In the genomic region with DNA sequence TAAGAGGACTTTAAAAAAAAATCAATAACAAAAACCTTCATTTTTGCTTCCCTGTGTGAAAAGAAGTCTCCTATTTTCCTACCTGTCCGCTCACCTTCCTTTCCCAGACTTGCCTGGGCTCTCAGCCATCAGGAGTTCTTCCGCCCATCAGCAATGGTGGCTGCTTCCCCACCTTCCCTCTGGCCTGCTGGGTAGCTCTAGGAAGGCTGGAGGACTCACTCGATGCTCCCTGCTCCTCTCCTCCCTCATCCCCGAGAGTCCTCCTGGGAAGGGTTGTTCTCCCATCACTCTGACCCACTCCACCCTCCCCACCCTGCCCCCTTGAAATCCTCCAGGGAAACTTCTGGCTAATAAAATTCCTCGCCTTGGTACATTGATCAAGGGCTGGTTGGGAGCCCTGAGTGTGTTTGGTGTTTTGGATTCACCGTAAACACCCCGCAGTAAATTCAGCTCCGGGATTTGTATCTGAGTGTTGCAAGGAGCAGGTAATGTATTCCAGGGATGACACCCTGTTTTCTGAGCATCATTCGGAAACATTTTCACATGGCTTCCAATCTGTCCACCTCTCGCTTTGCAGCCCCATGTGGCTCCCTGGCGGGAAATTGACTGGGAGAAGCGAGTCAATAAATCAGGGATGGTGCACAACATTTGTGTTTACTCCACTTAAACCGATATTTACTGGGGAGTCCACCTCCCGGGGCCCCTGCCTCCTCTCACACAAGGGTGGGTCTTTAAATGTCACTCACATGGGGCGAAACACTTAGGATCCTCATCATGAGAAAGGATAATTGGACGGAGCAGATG, we compare ENCODE assay signal across 2 cellular contexts.
TF ChIP-seq lines count a peak whose summit lies in the region.

No MANE protein-coding gene starts in this region.

TF ChIP-seq in GM23338, 12 proteins besides CTCF, POLR2A, EP300 and RAD21 (continues in another document):
- no peak for TF ChIP-seq EZH2 (IDR thresholded peaks at IDR 0.05; ENCODE audit: low read depth, unreplicated experiment)
- no peak for TF ChIP-seq JUNB (IDR thresholded peaks at IDR 0.05; ENCODE audit: unreplicated experiment)
- TF ChIP-seq EZH2phosphoT487 (IDR thresholded peaks at IDR 0.05; ENCODE audit: unreplicated experiment): no peak
- no peak for TF ChIP-seq STAT1 (IDR thresholded peaks at IDR 0.05; ENCODE audit: unreplicated experiment)
- TF ChIP-seq ZNF114 (CRISPR knock-in tag; IDR thresholded peaks at IDR 0.05): no peak
- TF ChIP-seq, protein P1, sequence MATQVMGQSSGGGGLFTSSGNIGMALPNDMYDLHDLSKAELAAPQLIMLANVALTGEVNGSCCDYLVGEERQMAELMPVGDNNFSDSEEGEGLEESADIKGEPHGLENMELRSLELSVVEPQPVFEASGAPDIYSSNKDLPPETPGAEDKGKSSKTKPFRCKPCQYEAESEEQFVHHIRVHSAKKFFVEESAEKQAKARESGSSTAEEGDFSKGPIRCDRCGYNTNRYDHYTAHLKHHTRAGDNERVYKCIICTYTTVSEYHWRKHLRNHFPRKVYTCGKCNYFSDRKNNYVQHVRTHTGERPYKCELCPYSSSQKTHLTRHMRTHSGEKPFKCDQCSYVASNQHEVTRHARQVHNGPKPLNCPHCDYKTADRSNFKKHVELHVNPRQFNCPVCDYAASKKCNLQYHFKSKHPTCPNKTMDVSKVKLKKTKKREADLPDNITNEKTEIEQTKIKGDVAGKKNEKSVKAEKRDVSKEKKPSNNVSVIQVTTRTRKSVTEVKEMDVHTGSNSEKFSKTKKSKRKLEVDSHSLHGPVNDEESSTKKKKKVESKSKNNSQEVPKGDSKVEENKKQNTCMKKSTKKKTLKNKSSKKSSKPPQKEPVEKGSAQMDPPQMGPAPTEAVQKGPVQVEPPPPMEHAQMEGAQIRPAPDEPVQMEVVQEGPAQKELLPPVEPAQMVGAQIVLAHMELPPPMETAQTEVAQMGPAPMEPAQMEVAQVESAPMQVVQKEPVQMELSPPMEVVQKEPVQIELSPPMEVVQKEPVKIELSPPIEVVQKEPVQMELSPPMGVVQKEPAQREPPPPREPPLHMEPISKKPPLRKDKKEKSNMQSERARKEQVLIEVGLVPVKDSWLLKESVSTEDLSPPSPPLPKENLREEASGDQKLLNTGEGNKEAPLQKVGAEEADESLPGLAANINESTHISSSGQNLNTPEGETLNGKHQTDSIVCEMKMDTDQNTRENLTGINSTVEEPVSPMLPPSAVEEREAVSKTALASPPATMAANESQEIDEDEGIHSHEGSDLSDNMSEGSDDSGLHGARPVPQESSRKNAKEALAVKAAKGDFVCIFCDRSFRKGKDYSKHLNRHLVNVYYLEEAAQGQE (IDR thresholded peaks at IDR 0.05; ENCODE audit: unreplicated experiment): no peak
- no peak for TF ChIP-seq ZNF331 (CRISPR knock-in tag; IDR thresholded peaks at IDR 0.05; ENCODE audit: low read depth)
- no peak for TF ChIP-seq CREB1 (CRISPR knock-in tag; IDR thresholded peaks at IDR 0.05; ENCODE audit: low read depth)
- TF ChIP-seq NANOG (IDR thresholded peaks at IDR 0.05; ENCODE audit: borderline replicate concordance): no peak
- TF ChIP-seq ZNF462 (CRISPR knock-in tag; IDR thresholded peaks at IDR 0.05): no peak

TF ChIP-seq in HCT116, 20 proteins besides CTCF, POLR2A, EP300 and RAD21:
- TF ChIP-seq, protein P2, sequence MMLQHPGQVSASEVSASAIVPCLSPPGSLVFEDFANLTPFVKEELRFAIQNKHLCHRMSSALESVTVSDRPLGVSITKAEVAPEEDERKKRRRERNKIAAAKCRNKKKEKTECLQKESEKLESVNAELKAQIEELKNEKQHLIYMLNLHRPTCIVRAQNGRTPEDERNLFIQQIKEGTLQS (IDR thresholded peaks at IDR 0.05): no peak
- TF ChIP-seq ELF1 (IDR thresholded peaks at IDR 0.05; ENCODE audit: borderline replicate concordance, low read depth) (no peak), YY1 (IDR thresholded peaks at IDR 0.05; ENCODE audit: extremely low read depth, insufficient replicate concordance, low read depth, low read length) (peak; percentile 72), SIN3A (IDR thresholded peaks at IDR 0.05; ENCODE audit: low read depth) (no peak), EZH2 (IDR thresholded peaks at IDR 0.05) (no peak), SRF (IDR thresholded peaks at IDR 0.05; ENCODE audit: low read depth) (no peak), POLR2AphosphoS5 (IDR thresholded peaks at IDR 0.05; ENCODE audit: low read depth, low read length) (0 out of 2 replicates have a peak, but pooled peaks have one; percentile 7), FOSL1 (IDR thresholded peaks at IDR 0.05; ENCODE audit: low read depth) (no peak), ZNF274 (IDR thresholded peaks at IDR 0.05; ENCODE audit: low read depth, low read length) (no peak), EZH2phosphoT487 (IDR thresholded peaks at IDR 0.05; ENCODE audit: borderline replicate concordance) (no peak), CBX3 (IDR thresholded peaks at IDR 0.05; ENCODE audit: low read depth) (no peak)
